Comparison of ENCODE assay signal across 24 cellular contexts in genomic region chr16:87739801-87740200, GRCh38.
"Had no signal": no experiment of that assay in that cellular context is flagged by ENCODE, and none has a peak within 500 bp of the region (broad histone marks: within the 10 kb centered on the region; RNA-seq: fewer than 3 reads in every experiment).

No MANE protein-coding gene starts in this region.

- H3K27me3 Mint-ChIP-seq: activated naive CD8-positive, alpha-beta T cell treated with anti-CD3 and anti-CD28 coated beads, Interleukin-2, amount 50 U/mL, for 24 hours; brain had no signal

- H3K36me3 Mint-ChIP-seq: activated naive CD4-positive, alpha-beta T cell treated with anti-CD3 and anti-CD28 coated beads, Interleukin-2, amount 50 U/mL, for 72 hours had no signal

- H3K9me3 ChIP-seq: ascending aorta had no signal

- H3K27me3 ChIP-seq: ascending aorta had no signal

- DNase-seq: activated CD4-positive, alpha-beta T cell treated with anti-CD3 and anti-CD28 coated beads for 4 hours; activated CD8-positive, alpha-beta memory T cell treated with anti-CD3 and anti-CD28 coated beads for 24 hours; activated effector memory CD4-positive, alpha-beta T cell treated with anti-CD3 and anti-CD28 coated beads, Interleukin-2, amount 50 U/mL, for 16 hours; activated naive CD4-positive, alpha-beta T cell treated with Interleukin-2 at 50 U/mL for 16 hours; activated naive CD8-positive, alpha-beta T cell treated with anti-CD3 and anti-CD28 coated beads, Interleukin-2, amount 50 U/mL, for 24 hours; activated T-cell treated with anti-CD3 and anti-CD28 coated beads, Interleukin-2, amount 50 U/mL, for 4 hours; amniotic stem cell; caudate nucleus; Karpas-422; NCI-H146; NCI-H187 treated with DMSO at 0.1 percent for 48 hours; NCI-H2081 treated with DMSO at 0.1 percent for 48 hours; NCI-H524 treated with DMSO at 0.1 percent for 48 hours; NCI-H748 treated with DMSO at 0.1 percent for 48 hours; OCI-M1; RPMI8226; SHP77 treated with DMSO at 0.1 percent for 48 hours had no signal

- H3K9me3 Mint-ChIP-seq: activated naive CD4-positive, alpha-beta T cell treated with anti-CD3 and anti-CD28 coated beads, Interleukin-2, amount 50 U/mL, for 72 hours; activated naive CD8-positive, alpha-beta T cell treated with anti-CD3 and anti-CD28 coated beads, Interleukin-2, amount 50 U/mL, for 24 hours; activated T-cell treated with anti-CD3 and anti-CD28 coated beads, Interleukin-2, amount 50 U/mL, for 4 hours; T-helper 1 cell treated with Interleukin-12 subunit alpha and Interleukin-12 subunit beta and Interleukin-4 antibody, amounts not matched to agents 30 μg/mL and 1 μg/mL, for 36 hours had no signal

- H3K27ac Mint-ChIP-seq: activated naive CD8-positive, alpha-beta T cell treated with anti-CD3 and anti-CD28 coated beads, Interleukin-2, amount 50 U/mL, for 24 hours; T-helper 1 cell treated with Interleukin-12 subunit alpha and Interleukin-12 subunit beta and Interleukin-4 antibody, amounts not matched to agents 30 μg/mL and 1 μg/mL, for 36 hours had no signal

- ATAC-seq: activated CD4-positive, CD25-positive, alpha-beta regulatory T cell treated with anti-CD3 and anti-CD28 coated beads, Interleukin-2, amount 50 U/mL, for 24 hours; activated naive CD4-positive, alpha-beta T cell treated with anti-CD3 and anti-CD28 coated beads, Interleukin-2, amount 50 U/mL, for 72 hours; activated naive CD8-positive, alpha-beta T cell treated with anti-CD3 and anti-CD28 coated beads, Interleukin-2, amount 50 U/mL, for 24 hours; activated T-cell treated with anti-CD3 and anti-CD28 coated beads, Interleukin-2, amount 50 U/mL, for 4 hours; K562; Panc1 had no signal

- H3K4me3 ChIP-seq: ascending aorta, K562 had no signal

- H3K4me3 Mint-ChIP-seq: activated naive CD8-positive, alpha-beta T cell treated with anti-CD3 and anti-CD28 coated beads, Interleukin-2, amount 50 U/mL, for 24 hours; activated T-cell treated with anti-CD3 and anti-CD28 coated beads, Interleukin-2, amount 50 U/mL, for 4 hours; brain; T-helper 1 cell treated with Interleukin-12 subunit alpha and Interleukin-12 subunit beta and Interleukin-4 antibody, amounts not matched to agents 30 μg/mL and 1 μg/mL, for 36 hours had no signal

- H3K27ac ChIP-seq: ascending aorta had no signal
